In the genomic region with DNA sequence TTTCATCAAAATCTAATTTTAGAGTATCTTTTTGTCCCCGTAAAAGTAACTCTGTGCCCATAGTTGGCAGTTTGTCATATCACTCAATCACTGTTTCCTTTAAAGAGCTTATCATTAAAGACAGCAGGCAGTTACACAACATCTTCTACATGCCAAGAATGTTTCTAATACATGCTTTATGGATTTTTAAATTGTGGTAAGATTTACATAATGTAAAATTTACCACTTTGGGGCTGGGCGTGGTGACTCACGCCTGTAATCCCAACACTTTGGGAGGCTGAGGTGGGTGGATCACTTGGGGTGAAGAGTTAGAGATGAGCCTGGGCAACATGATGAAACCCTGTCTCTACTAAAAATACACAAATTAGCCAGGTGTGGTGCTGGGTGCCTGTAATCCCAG, we compare ENCODE assay signal across 27 cellular contexts.
"Had no signal": no experiment of that assay in that cellular context is flagged by ENCODE, and none has a peak within 500 bp of the region (broad histone marks: within the 10 kb centered on the region; RNA-seq: fewer than 3 reads in every experiment).

No MANE protein-coding gene starts in this region.

- FAIRE-seq: endothelial cell of umbilical vein, frontal cortex, urothelium cell line had no signal

- DNase-seq: colonic mucosa; effector CD8-positive, alpha-beta T cell; endodermal cell; left cardiac atrium; left lung; mesendoderm; midbrain; naive thymus-derived CD4-positive, alpha-beta T cell; occipital lobe; right lobe of liver; stimulated activated CD4-positive, alpha-beta T cell treated with anti-CD3 and anti-CD28 coated beads, Interleukin-2, amount 100 ng/mL, for 24 hours; stimulated activated CD4-positive, alpha-beta T cell treated with anti-CD3 and anti-CD28 coated beads, Interleukin-4, amount 100 ng/mL, for 24 hours; stimulated activated naive CD8-positive, alpha-beta T cell treated with anti-CD3 and anti-CD28 coated beads, Interleukin-15, Interleukin-2, amounts not matched to agents 100 U/mL and 50 U/mL, for 24 hours; substantia nigra; testis; tibial artery; upper lobe of left lung had no signal

- H3K27ac Mint-ChIP-seq: dendritic cell treated with granulocyte-macrophage colony-stimulating factor and Interleukin-4, amounts not matched to agents 40 ng/mL and 50 ng/mL, for 4 days; endodermal cell; naive thymus-derived CD4-positive, alpha-beta T cell; nephron; progenitor cell of endocrine pancreas; stimulated activated memory B cell treated with anti-CD40 and anti-IgM and Interleukin-4, amounts not matched to agents 10 μg/mL and 1 μg/mL and 100 μg/mL, for 72 hours had no signal

- H3K4me3 ChIP-seq: colonic mucosa, esophagus muscularis mucosa, left lung, right lobe of liver, testis, tibial artery, upper lobe of left lung had no signal

- H3K36me3 ChIP-seq: colonic mucosa, esophagus muscularis mucosa, left lung, right lobe of liver, tibial artery, upper lobe of left lung had no signal

- H3K27ac ChIP-seq: colonic mucosa, esophagus muscularis mucosa, left lung, parathyroid adenoma, right lobe of liver, testis, tibial artery, upper lobe of left lung had no signal

- H2AFZ ChIP-seq: parathyroid adenoma had no signal

- H3K27me3 Mint-ChIP-seq: central memory CD8-positive, alpha-beta T cell; dendritic cell treated with granulocyte-macrophage colony-stimulating factor and Interleukin-4, amounts not matched to agents 40 ng/mL and 50 ng/mL, for 4 days; naive thymus-derived CD4-positive, alpha-beta T cell; stimulated activated memory B cell treated with anti-CD40 and anti-IgM and Interleukin-4, amounts not matched to agents 10 μg/mL and 1 μg/mL and 100 μg/mL, for 72 hours had no signal

- H3K4me1 ChIP-seq: colonic mucosa, esophagus muscularis mucosa, left lung, testis, tibial artery, upper lobe of left lung had no signal

- H3K9me3 Mint-ChIP-seq: central memory CD8-positive, alpha-beta T cell; dendritic cell treated with granulocyte-macrophage colony-stimulating factor and Interleukin-4, amounts not matched to agents 40 ng/mL and 50 ng/mL, for 4 days; endodermal cell; nephron; stimulated activated memory B cell treated with anti-CD40 and anti-IgM and Interleukin-4, amounts not matched to agents 10 μg/mL and 1 μg/mL and 100 μg/mL, for 72 hours had no signal

- H3K4me3 Mint-ChIP-seq: central memory CD8-positive, alpha-beta T cell; dendritic cell treated with granulocyte-macrophage colony-stimulating factor and Interleukin-4, amounts not matched to agents 40 ng/mL and 50 ng/mL, for 4 days; endodermal cell; naive thymus-derived CD4-positive, alpha-beta T cell; nephron; stimulated activated memory B cell treated with anti-CD40 and anti-IgM and Interleukin-4, amounts not matched to agents 10 μg/mL and 1 μg/mL and 100 μg/mL, for 72 hours had no signal

- H3K27me3 ChIP-seq: colonic mucosa, esophagus muscularis mucosa, left lung, right lobe of liver, testis, tibial artery, upper lobe of left lung had no signal

- H3K4me1 Mint-ChIP-seq: nephron; stimulated activated memory B cell treated with anti-CD40 and anti-IgM and Interleukin-4, amounts not matched to agents 10 μg/mL and 1 μg/mL and 100 μg/mL, for 72 hours had no signal

- H3K79me2 ChIP-seq: parathyroid adenoma had no signal

- H3K9ac ChIP-seq: parathyroid adenoma had no signal

- H3K9me3 ChIP-seq: colonic mucosa, esophagus muscularis mucosa, left lung, right lobe of liver, testis, tibial artery, upper lobe of left lung had no signal
